16 cellular contexts compared by ENCODE assay signal in the genomic region with DNA sequence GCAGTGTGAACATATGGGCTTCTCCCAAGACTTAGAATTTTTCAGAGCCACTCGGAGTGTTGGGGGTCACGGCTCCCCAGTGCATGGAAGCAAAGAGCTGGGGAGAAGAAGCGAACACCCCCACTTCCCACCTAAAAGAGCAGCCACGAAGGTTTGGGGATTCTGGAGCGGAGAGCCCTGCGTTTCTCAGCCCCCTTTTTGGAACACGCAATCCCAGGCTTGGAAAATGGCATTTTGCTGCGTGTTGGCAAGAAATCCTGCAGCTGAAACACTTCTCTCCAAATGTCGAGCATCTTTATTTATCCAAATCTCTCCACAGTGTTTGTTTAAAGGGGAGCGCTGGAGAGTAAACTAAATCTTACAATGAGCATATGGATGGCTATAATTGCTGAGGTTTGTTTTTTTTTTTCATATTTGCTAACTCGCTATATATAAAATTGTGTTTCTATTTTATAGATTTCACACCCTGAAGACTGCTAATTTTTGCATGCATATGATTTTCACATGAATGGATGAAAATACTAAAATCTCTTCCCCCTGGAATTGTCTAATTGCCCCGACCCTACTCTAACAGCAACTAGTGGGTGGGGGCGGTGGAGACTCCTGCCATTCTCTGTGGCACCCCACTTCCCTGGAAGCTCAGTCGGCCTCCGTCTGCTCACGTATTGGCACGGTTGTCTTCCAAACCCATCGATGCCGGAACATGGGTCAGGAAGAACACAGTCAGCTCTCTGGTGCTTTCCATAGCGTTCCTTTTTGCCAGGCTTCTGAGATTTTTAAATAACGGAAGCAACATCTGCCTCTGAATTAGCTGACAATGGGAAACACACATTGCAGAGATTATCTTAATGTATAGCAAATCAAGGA.
DNase-seq lines count a peak whose midpoint lies in the region; TF ChIP-seq lines count a peak whose summit lies in the region.
"Had no signal": no experiment of that assay in that cellular context is flagged by ENCODE, and none has a peak within 500 bp of the region (broad histone marks: within the 10 kb centered on the region; RNA-seq: fewer than 3 reads in every experiment).

No MANE protein-coding gene starts in this region.

- H3K18ac ChIP-seq in mesenchymal stem cell (ENCODE audit: low read depth in 1 of 2, low read length in 2 of 2): no peak overlapping the region

- H3K9me2 ChIP-seq in Karpas-422 (replicated peaks; ENCODE audit: insufficient read depth, low read length): no peaks in the 10 kb centered on the region

- no peak overlapping the region for H3K23ac ChIP-seq in mesenchymal stem cell (ENCODE audit: low read length in 2 of 2)

- TF ChIP-seq CTCF in MCF 10A (IDR thresholded peaks at IDR 0.05; ENCODE audit: unreplicated experiment) (no peak), mammary epithelial cell (conservative IDR thresholded peaks at IDR 0.05 in 1 of 2, IDR thresholded peaks at IDR 0.05 in 1 of 2; ENCODE audit: extremely low read depth in 1 of 2, insufficient read depth in 1 of 2, low read depth in 1 of 2, low read length in 2 of 2) (no peak), sigmoid colon (IDR thresholded peaks at IDR 0.05) (no peak)

- H2BK15ac ChIP-seq in mesenchymal stem cell (ENCODE audit: low read depth, poor library complexity, severe bottlenecking): no peak overlapping the region

- H4K8ac ChIP-seq in mesenchymal stem cell (ENCODE audit: low read length): no peak overlapping the region

- H3K79me2 ChIP-seq in mammary epithelial cell (ENCODE audit: insufficient read depth, low read length) (no peaks in the 10 kb centered on the region), Karpas-422 (ENCODE audit: low read length) (peaks cover 22% of the 10 kb centered on the region)

- no peak overlapping the region for H2BK120ac ChIP-seq in mesenchymal stem cell (ENCODE audit: low read depth, low read length)

- POLR2A ChIA-PET in MCF 10A (lab: Yijun Ruan, JAX): interaction anchor here (0.7 to 1.3 kb wide), 2 partner anchors 153 to 216 kb away, joined by 3 to 4 read pairs; no protein-coding TSS in a partner anchor

- H3K79me1 ChIP-seq in mesenchymal stem cell (replicated peaks; ENCODE audit: low read length, poor library complexity, severe bottlenecking): peaks cover 2% of the 10 kb centered on the region

- no peaks in the 10 kb centered on the region for H3K27me3 Mint-ChIP-seq in MCF 10A (ENCODE audit: insufficient read depth, unreplicated experiment)

- no peak overlapping the region for H3K4ac ChIP-seq in mesenchymal stem cell (ENCODE audit: low read depth in 1 of 2, low read length in 2 of 2)

- WGBS in mammary epithelial cell (ENCODE audit: low coverage, missing lambda C conversion rate): 91% methylated on average over 17 of the region's 21 CpGs
- 74 to 76% methylated on average over 21 of the region's 21 CpGs for WGBS in sigmoid colon, 2 donors
- WGBS in mesenchymal stem cell: 99% methylated on average over 18 of the region's 21 CpGs

- H3K4me1 ChIP-seq in mammary epithelial cell (ENCODE audit: insufficient read depth, low read length): no peaks in the 10 kb centered on the region
- peaks cover 97% of the 10 kb centered on the region for H3K4me1 ChIP-seq in Karpas-422 (ENCODE audit: low read length)
- peaks cover 0 to 16% (median 8%) of the 10 kb centered on the region in 4 donors for H3K4me1 ChIP-seq in sigmoid colon
- no peaks in the 10 kb centered on the region for H3K4me1 ChIP-seq in mesenchymal stem cell (ENCODE audit: control insufficient read depth, insufficient read depth, low read depth, low read length)
- H3K4me1 ChIP-seq: uterus had no signal

- no TSS peak for BruUV-seq in MCF 10A (replicated peaks; lab: Mats Ljungman, UMichigan)
- BruUV-seq in mammary epithelial cell (replicated peaks; lab: Mats Ljungman, UMichigan): no TSS peak

- H3K4me3 ChIP-seq in mammary epithelial cell (replicated peaks in 1 of 3; ENCODE audit: insufficient read depth in 1 of 3, low read depth in 2 of 3, low read length in 3 of 3) (no peak overlapping the region), Karpas-422 (ENCODE audit: low read length) (peak overlapping the region; percentile 39), sigmoid colon (no peak overlapping the region), mesenchymal stem cell (ENCODE audit: insufficient read depth in 1 of 2, low read depth in 1 of 2, low read length in 2 of 2) (no peak overlapping the region)
- H3K4me3 ChIP-seq: esophagus muscularis mucosa, SJSA1, uterus had no signal

- H2AK5ac ChIP-seq in mesenchymal stem cell (ENCODE audit: low read length, severe bottlenecking): no peak overlapping the region

- dilution Hi-C loops in mammary epithelial cell (cut with HindIII; ENCODE audit: low sequenced_read_pairs): no loop called here

- peaks cover 37% of the 10 kb centered on the region for H3K36me3 Mint-ChIP-seq in MCF 10A (ENCODE audit: insufficient read depth, unreplicated experiment)

- H3K36me3 ChIP-seq in mammary epithelial cell (ENCODE audit: insufficient read depth, low read length) (peaks cover 14% of the 10 kb centered on the region), Karpas-422 (ENCODE audit: insufficient read depth, low read length) (peaks cover 52% of the 10 kb centered on the region), sigmoid colon (peaks cover 0 to 97% (median 34%) of the 10 kb centered on the region in 4 donors), mesenchymal stem cell (ENCODE audit: control insufficient read depth in 1 of 2, insufficient read depth in 2 of 2, low read depth in 1 of 2, low read length in 2 of 2) (peaks cover 68 to 98% of the 10 kb centered on the region in 2 experiments)
- H3K36me3 ChIP-seq: uterus had no signal

- H2BK12ac ChIP-seq in mesenchymal stem cell (ENCODE audit: low read length in 2 of 2): no peak overlapping the region

- H4K20me1 ChIP-seq in mammary epithelial cell (ENCODE audit: insufficient read depth, low read length): no peaks in the 10 kb centered on the region
- no peaks in the 10 kb centered on the region for H4K20me1 ChIP-seq in Karpas-422 (ENCODE audit: insufficient read depth, low read depth, low read length)

- H3K27ac Mint-ChIP-seq in MCF 10A (ENCODE audit: low read depth, unreplicated experiment): peak overlapping the region; percentile 68
- H3K27ac Mint-ChIP-seq: activated naive CD4-positive, alpha-beta T cell treated with anti-CD3 and anti-CD28 coated beads for 36 hours; HFFc6 had no signal

- CTCF ChIA-PET in MCF 10A (lab: Yijun Ruan, JAX) (interaction anchor here (0.7 to 1.0 kb wide), 2 partner anchors 8 to 42 kb away, joined by 3 to 5 read pairs; no protein-coding TSS in a partner anchor), mammary epithelial cell (lab: Charles Lee; ENCODE audit: low non-redundant PET) (no interaction called here)

- intact Hi-C loops in MCF 10A (cut with micrococcal nuclease): no loop called here
- intact Hi-C loops in mammary epithelial cell (cut with micrococcal nuclease): no loop called here
- intact Hi-C loops in sigmoid colon (cut with DNase I): no loop called here

- TF ChIP-seq EP300 in sigmoid colon (IDR thresholded peaks at IDR 0.05): no peak

- no peak overlapping the region for H2BK5ac ChIP-seq in mesenchymal stem cell (ENCODE audit: low read depth, low read length, poor library complexity, severe bottlenecking)

- H3K4me2 ChIP-seq in mammary epithelial cell (ENCODE audit: insufficient read depth, low read depth, low read length): no peak overlapping the region
- H3K4me2 ChIP-seq in Karpas-422 (ENCODE audit: low read depth, low read length, poor library complexity, severe bottlenecking): peak overlapping the region; percentile 75
- no peak overlapping the region for H3K4me2 ChIP-seq in mesenchymal stem cell (ENCODE audit: low read length, poor library complexity, severe bottlenecking)

- H2AFZ ChIP-seq in mammary epithelial cell (ENCODE audit: low read depth, low read length): no peak overlapping the region
- no peak overlapping the region for H2AFZ ChIP-seq in Karpas-422 (ENCODE audit: low read length)
- no peak overlapping the region for H2AFZ ChIP-seq in mesenchymal stem cell (ENCODE audit: low read depth, low read length)

- H3K9me3 ChIP-seq in mammary epithelial cell (replicated peaks; ENCODE audit: insufficient read depth, low read length) (no peaks in the 10 kb centered on the region), Karpas-422 (ENCODE audit: low read length) (no peaks in the 10 kb centered on the region), sigmoid colon (no peaks in the 10 kb centered on the region), mesenchymal stem cell (ENCODE audit: control insufficient read depth, low read length) (no peaks in the 10 kb centered on the region)
- H3K9me3 ChIP-seq: esophagus muscularis mucosa, SJSA1, uterus had no signal

- H3K4me1 Mint-ChIP-seq in MCF 10A (ENCODE audit: insufficient read depth, unreplicated experiment): no peaks in the 10 kb centered on the region

- H3K27ac ChIP-seq in mammary epithelial cell (ENCODE audit: insufficient read depth, low read depth, low read length) (no peak overlapping the region), Karpas-422 (ENCODE audit: low read length) (peak overlapping the region; percentile 97), sigmoid colon (peak overlapping the region in 3 of 4 donors; percentile 16 to 42 (median 18)), mesenchymal stem cell (ENCODE audit: low read length, poor library complexity, severe bottlenecking) (no peak overlapping the region)
- H3K27ac ChIP-seq: esophagus muscularis mucosa, SJSA1, uterus had no signal

- H3K14ac ChIP-seq in mesenchymal stem cell (ENCODE audit: low read length in 2 of 2): no peak overlapping the region

- H4K91ac ChIP-seq in mesenchymal stem cell (ENCODE audit: low read length): no peak overlapping the region

- DNase-seq in MCF 10A (ENCODE audit: unreplicated experiment) (no peak), mammary epithelial cell (no peak), Karpas-422 (peak; percentile 68), cerebellar cortex (ENCODE audit: low spot score) (peak; percentile 50), sigmoid colon (peak; percentile 57), mesenchymal stem cell (no peak), NCI-H510A (lab: John Stamatoyannopoulos, UW) (no peak)
- no peak for DNase-seq in activated T-cell treated with anti-CD3 and anti-CD28 coated beads, Interleukin-2, amount 50 U/mL, for 1 hour
- DNase-seq: activated naive CD4-positive, alpha-beta T cell treated with anti-CD3 and anti-CD28 coated beads for 36 hours; effector memory CD4-positive, alpha-beta T cell; HFFc6; NCI-H187 treated with DMSO at 0.1 percent for 48 hours; NCI-H2227 treated with DMSO at 0.1 percent for 48 hours; uterus had no signal

- H3K27me3 ChIP-seq in mammary epithelial cell (ENCODE audit: insufficient read depth, low read length) (no peaks in the 10 kb centered on the region), Karpas-422 (ENCODE audit: low read length) (no peaks in the 10 kb centered on the region), sigmoid colon (no peaks in the 10 kb centered on the region), mesenchymal stem cell (ENCODE audit: control insufficient read depth in 1 of 2, insufficient read depth in 1 of 2, low read length in 2 of 2) (no peaks in the 10 kb centered on the region)
- H3K27me3 ChIP-seq: esophagus muscularis mucosa, SJSA1, uterus had no signal

- H3K4me3 Mint-ChIP-seq in MCF 10A (ENCODE audit: unreplicated experiment): no peak overlapping the region
- H3K4me3 Mint-ChIP-seq: activated naive CD4-positive, alpha-beta T cell treated with anti-CD3 and anti-CD28 coated beads for 36 hours had no signal

- TF ChIP-seq POLR2A in sigmoid colon (IDR thresholded peaks at IDR 0.05): no peak

- in situ Hi-C loops in mammary epithelial cell (cut with MboI; ENCODE audit: low sequenced_read_pairs in 2 of 2): no loop called here

- no peak overlapping the region for H3K9ac ChIP-seq in mammary epithelial cell (ENCODE audit: insufficient read depth, low read length)
- peak overlapping the region; percentile 75 for H3K9ac ChIP-seq in Karpas-422 (ENCODE audit: low read length)
- no peak overlapping the region for H3K9ac ChIP-seq in mesenchymal stem cell (ENCODE audit: low read length)

- H3K9me3 Mint-ChIP-seq in MCF 10A (ENCODE audit: unreplicated experiment): no peaks in the 10 kb centered on the region
- H3K9me3 Mint-ChIP-seq: activated naive CD4-positive, alpha-beta T cell treated with anti-CD3 and anti-CD28 coated beads for 36 hours; HFFc6 had no signal

Comparison
In these comparisons a context has a peak if more than half of its experiments do, and no peak if none do; other contexts are left out.
1. DNase-seq: peak in Karpas-422 (single experiment), cerebellar cortex (single experiment) and sigmoid colon (single experiment); none in MCF 10A (single experiment), mammary epithelial cell (single experiment), activated T-cell treated with anti-CD3 and anti-CD28 coated beads, Interleukin-2, amount 50 U/mL, for 1 hour (single experiment), mesenchymal stem cell (single experiment) and NCI-H510A (single experiment).
2. H3K27ac ChIP-seq: peak in Karpas-422 (single experiment) and sigmoid colon (3 of 4); none in mammary epithelial cell (single experiment) and mesenchymal stem cell (single experiment).